In the genomic region with DNA sequence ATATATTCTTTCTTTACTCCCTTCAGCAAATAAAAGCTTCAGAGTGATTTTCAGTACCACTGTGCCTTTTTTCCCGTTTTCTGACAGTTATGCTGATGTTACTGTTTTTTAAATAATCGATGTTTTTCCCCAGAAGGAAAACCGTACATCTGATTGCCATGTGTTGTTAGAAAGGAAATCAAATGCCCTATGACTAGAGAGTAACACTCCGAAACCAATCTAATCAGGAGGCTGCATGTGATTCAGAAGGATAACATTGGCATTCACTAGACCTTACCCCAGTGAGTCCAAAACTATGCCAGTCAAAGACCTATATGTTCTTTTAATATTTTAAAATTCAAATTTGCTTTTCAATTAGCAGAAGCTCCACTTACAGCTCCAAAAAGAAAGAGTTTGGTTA, we compare ENCODE assay signal across 25 cellular contexts.
"Had no signal": no experiment of that assay in that cellular context is flagged by ENCODE, and none has a peak within 500 bp of the region (broad histone marks: within the 10 kb centered on the region; RNA-seq: fewer than 3 reads in every experiment).

No MANE protein-coding gene starts in this region.

- ATAC-seq: naive thymus-derived CD8-positive, alpha-beta T cell; natural killer cell treated with Interleukin-12 subunit alpha and Interleukin-12 subunit beta and Interleukin-15 and Interleukin-18, amount 100 ng/mL, for 72 hours; psoas muscle; right cardiac atrium; right lobe of liver; stimulated activated effector memory CD8-positive, alpha-beta T cell treated with anti-CD3 and anti-CD28 coated beads, Interleukin-12 subunit alpha, Interleukin-12 subunit beta, amount 100 ng/mL, for 72 hours; stimulated activated naive B cell treated with anti-CD40 and anti-IgM and Interleukin-4, amounts not matched to agents 10 μg/mL and 1 μg/mL and 100 μg/mL, for 72 hours; upper lobe of right lung had no signal

- H3K27me3 ChIP-seq: neutrophil, right lobe of liver, sigmoid colon, stomach, suprapubic skin, testis, tibial artery, transverse colon, upper lobe of right lung, uterus had no signal

- DNase-seq: naive thymus-derived CD8-positive, alpha-beta T cell; nephron progenitor cell; nucleus accumbens; psoas muscle; right cardiac atrium; right lobe of liver; sigmoid colon; small intestine; stimulated activated CD4-positive, alpha-beta T cell treated with anti-CD3 and anti-CD28 coated beads, Interleukin-15, amount 100 ng/mL, for 24 hours; stimulated activated CD4-positive, alpha-beta T cell treated with anti-CD3 and anti-CD28 coated beads, Interleukin-2, amount 100 ng/mL, for 24 hours; stimulated activated CD4-positive, alpha-beta T cell treated with anti-CD3 and anti-CD28 coated beads, Interleukin-2, amount 100 ng/mL, for 48 hours; stimulated activated CD4-positive, alpha-beta T cell treated with anti-CD3 and anti-CD28 coated beads, Interleukin-4, amount 100 ng/mL, for 24 hours; stimulated activated naive B cell treated with anti-CD40 and anti-IgM and Interleukin-4, amounts not matched to agents 10 μg/mL and 1 μg/mL and 100 μg/mL, for 72 hours; stimulated activated naive CD4-positive, alpha-beta T cell treated with Interleukin-2 at 50 U/mL for 16 hours; stomach; testis; tibial artery; transverse colon; upper lobe of right lung; uterus had no signal

- H3K79me2 ChIP-seq: parathyroid adenoma had no signal

- H3K4me1 ChIP-seq: parathyroid adenoma, psoas muscle, right lobe of liver, sigmoid colon, stomach, suprapubic skin, testis, transverse colon, upper lobe of right lung, uterus had no signal

- H3K36me3 ChIP-seq: neutrophil, right lobe of liver, sigmoid colon, stomach, suprapubic skin, tibial artery, transverse colon, upper lobe of right lung, uterus had no signal

- H2AFZ ChIP-seq: parathyroid adenoma had no signal

- FAIRE-seq: small intestine had no signal

- H3K9me3 ChIP-seq: neutrophil, psoas muscle, right lobe of liver, sigmoid colon, stomach, suprapubic skin, testis, transverse colon, upper lobe of right lung, uterus had no signal

- H3K4me3 ChIP-seq: psoas muscle, right lobe of liver, sigmoid colon, stomach, suprapubic skin, testis, tibial artery, transverse colon, upper lobe of right lung, uterus had no signal

- H3K9ac ChIP-seq: parathyroid adenoma had no signal

- H3K27ac ChIP-seq: neutrophil, parathyroid adenoma, psoas muscle, right lobe of liver, sigmoid colon, stomach, suprapubic skin, testis, tibial artery, transverse colon, upper lobe of right lung, uterus had no signal
